In genomic region chr7:130112662-130113425, GRCh38 we compare ENCODE assay signal across 1 cellular context.
TF ChIP-seq lines count a peak whose summit lies in the region.

No MANE protein-coding gene starts in this region.

TF ChIP-seq in HepG2, 621 proteins besides CTCF, POLR2A, EP300 and RAD21 (continued from another document):
- TF ChIP-seq, protein P1, sequence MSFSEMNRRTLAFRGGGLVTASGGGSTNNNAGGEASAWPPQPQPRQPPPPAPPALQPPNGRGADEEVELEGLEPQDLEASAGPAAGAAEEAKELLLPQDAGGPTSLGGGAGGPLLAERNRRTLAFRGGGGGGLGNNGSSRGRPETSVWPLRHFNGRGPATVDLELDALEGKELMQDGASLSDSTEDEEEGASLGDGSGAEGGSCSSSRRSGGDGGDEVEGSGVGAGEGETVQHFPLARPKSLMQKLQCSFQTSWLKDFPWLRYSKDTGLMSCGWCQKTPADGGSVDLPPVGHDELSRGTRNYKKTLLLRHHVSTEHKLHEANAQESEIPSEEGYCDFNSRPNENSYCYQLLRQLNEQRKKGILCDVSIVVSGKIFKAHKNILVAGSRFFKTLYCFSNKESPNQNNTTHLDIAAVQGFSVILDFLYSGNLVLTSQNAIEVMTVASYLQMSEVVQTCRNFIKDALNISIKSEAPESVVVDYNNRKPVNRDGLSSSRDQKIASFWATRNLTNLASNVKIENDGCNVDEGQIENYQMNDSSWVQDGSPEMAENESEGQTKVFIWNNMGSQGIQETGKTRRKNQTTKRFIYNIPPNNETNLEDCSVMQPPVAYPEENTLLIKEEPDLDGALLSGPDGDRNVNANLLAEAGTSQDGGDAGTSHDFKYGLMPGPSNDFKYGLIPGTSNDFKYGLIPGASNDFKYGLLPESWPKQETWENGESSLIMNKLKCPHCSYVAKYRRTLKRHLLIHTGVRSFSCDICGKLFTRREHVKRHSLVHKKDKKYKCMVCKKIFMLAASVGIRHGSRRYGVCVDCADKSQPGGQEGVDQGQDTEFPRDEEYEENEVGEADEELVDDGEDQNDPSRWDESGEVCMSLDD (CRISPR knock-in tag; IDR thresholded peaks at IDR 0.05; ENCODE audit: borderline replicate concordance): no peak
- TF ChIP-seq ZNF747 (CRISPR knock-in tag; IDR thresholded peaks at IDR 0.05; ENCODE audit: borderline replicate concordance): no peak
TF ChIP-seq in HepG2: peak in this region for 0.
